Comparison of ENCODE assay signal across 1 cellular context in the genomic region with DNA sequence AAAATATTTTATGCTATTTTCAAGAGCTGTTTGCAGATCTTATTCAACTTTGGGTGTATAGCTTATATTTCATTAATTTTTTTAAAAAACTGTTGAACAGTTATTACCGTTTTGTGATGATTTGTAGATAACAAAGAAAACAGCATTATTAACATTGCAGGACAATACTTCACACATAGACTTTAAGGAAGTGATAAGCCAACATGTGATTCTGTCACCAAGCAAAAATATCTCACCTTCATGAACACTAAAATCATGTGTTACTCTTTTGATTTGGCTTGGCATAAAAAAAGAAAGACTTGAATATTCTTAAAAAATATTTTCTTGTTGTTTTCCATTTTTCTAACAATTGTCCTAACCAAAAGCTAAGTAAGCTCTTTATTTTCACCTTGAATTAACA.
TF ChIP-seq lines count a peak whose summit lies in the region.

No MANE protein-coding gene starts in this region.

TF ChIP-seq in HepG2, 621 proteins besides CTCF, POLR2A, EP300 and RAD21 (continued from another document):
- TF ChIP-seq, protein P1, sequence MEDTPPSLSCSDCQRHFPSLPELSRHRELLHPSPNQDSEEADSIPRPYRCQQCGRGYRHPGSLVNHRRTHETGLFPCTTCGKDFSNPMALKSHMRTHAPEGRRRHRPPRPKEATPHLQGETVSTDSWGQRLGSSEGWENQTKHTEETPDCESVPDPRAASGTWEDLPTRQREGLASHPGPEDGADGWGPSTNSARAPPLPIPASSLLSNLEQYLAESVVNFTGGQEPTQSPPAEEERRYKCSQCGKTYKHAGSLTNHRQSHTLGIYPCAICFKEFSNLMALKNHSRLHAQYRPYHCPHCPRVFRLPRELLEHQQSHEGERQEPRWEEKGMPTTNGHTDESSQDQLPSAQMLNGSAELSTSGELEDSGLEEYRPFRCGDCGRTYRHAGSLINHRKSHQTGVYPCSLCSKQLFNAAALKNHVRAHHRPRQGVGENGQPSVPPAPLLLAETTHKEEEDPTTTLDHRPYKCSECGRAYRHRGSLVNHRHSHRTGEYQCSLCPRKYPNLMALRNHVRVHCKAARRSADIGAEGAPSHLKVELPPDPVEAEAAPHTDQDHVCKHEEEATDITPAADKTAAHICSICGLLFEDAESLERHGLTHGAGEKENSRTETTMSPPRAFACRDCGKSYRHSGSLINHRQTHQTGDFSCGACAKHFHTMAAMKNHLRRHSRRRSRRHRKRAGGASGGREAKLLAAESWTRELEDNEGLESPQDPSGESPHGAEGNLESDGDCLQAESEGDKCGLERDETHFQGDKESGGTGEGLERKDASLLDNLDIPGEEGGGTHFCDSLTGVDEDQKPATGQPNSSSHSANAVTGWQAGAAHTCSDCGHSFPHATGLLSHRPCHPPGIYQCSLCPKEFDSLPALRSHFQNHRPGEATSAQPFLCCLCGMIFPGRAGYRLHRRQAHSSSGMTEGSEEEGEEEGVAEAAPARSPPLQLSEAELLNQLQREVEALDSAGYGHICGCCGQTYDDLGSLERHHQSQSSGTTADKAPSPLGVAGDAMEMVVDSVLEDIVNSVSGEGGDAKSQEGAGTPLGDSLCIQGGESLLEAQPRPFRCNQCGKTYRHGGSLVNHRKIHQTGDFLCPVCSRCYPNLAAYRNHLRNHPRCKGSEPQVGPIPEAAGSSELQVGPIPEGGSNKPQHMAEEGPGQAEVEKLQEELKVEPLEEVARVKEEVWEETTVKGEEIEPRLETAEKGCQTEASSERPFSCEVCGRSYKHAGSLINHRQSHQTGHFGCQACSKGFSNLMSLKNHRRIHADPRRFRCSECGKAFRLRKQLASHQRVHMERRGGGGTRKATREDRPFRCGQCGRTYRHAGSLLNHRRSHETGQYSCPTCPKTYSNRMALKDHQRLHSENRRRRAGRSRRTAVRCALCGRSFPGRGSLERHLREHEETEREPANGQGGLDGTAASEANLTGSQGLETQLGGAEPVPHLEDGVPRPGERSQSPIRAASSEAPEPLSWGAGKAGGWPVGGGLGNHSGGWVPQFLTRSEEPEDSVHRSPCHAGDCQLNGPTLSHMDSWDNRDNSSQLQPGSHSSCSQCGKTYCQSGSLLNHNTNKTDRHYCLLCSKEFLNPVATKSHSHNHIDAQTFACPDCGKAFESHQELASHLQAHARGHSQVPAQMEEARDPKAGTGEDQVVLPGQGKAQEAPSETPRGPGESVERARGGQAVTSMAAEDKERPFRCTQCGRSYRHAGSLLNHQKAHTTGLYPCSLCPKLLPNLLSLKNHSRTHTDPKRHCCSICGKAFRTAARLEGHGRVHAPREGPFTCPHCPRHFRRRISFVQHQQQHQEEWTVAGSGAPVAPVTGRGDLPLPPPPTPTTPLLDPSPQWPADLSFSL (CRISPR knock-in tag; IDR thresholded peaks at IDR 0.05), result no peak
